ENCODE assay signal across 37 cellular contexts in the genomic region with DNA sequence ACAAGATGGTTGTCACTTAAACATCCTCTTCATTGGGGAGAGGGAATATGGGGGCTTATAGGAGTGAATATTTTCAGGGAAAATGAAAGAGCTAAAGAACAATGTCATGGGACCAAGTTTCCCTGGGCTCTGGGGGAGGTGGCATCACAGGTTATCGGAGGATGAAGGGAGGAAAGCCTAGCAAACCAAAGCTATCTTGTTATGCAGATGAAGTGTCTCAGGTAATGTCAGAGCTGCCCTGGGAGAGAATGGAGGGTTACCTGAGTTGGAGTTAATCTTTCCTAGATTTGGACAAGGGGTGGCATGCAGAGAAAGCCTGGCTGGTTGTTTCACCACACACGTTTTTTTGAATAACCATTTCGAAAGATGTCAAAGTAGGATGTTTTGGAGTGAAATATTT.
"Had no signal": no experiment of that assay in that cellular context is flagged by ENCODE, and none has a peak within 500 bp of the region (broad histone marks: within the 10 kb centered on the region; RNA-seq: fewer than 3 reads in every experiment).

No MANE protein-coding gene starts in this region.

- H3K27ac Mint-ChIP-seq: activated CD4-positive, alpha-beta memory T cell treated with anti-CD3 and anti-CD28 coated beads, Interleukin-2, amount 10 ng/mL, durations not matched to agents 7 days and 5 days; activated CD4-positive, alpha-beta T cell treated with anti-CD3 and anti-CD28 coated beads for 36 hours; activated CD4-positive, alpha-beta T cell treated with anti-CD3 and anti-CD28 coated beads, Interleukin-2, amount 10 ng/mL, durations not matched to agents 7 days and 5 days; activated CD8-positive, alpha-beta memory T cell treated with anti-CD3 and anti-CD28 coated beads, Interleukin-2, amount 10 ng/mL, durations not matched to agents 7 days and 5 days; activated CD8-positive, alpha-beta T cell treated with anti-CD3 and anti-CD28 coated beads, Interleukin-2, amount 10 ng/mL, durations not matched to agents 7 days and 5 days; activated naive CD4-positive, alpha-beta T cell treated with anti-CD3 and anti-CD28 coated beads, Interleukin-2, amount 10 ng/mL, durations not matched to agents 7 days and 5 days; activated naive CD4-positive, alpha-beta T cell treated with anti-CD3 and anti-CD28 coated beads, Interleukin-2, amount 50 U/mL, for 24 hours; activated naive CD8-positive, alpha-beta T cell; activated naive CD8-positive, alpha-beta T cell treated with anti-CD3 and anti-CD28 coated beads, Interleukin-2, amount 10 ng/mL, durations not matched to agents 7 days and 5 days; activated naive CD8-positive, alpha-beta T cell treated with anti-CD3 and anti-CD28 coated beads, Interleukin-2, amount 50 U/mL, for 24 hours; activated T-cell treated with anti-CD3 and anti-CD28 coated beads, Interleukin-2, amount 50 U/mL, for 24 hours; activated T-helper 2 cell treated with anti-CD3 and anti-CD28 coated beads, Interferon-gamma antibody, Interleukin-2, Interleukin-4, amounts not matched to agents 10 μg/mL and 5 μg/mL and 100 μg/mL, durations not matched to agents 14 hours and 24 hours and 36 hours; T-helper 1 cell treated with Interleukin-12 subunit alpha and Interleukin-12 subunit beta and Interleukin-4 antibody, amounts not matched to agents 30 μg/mL and 1 μg/mL, for 36 hours; T-helper 2 cell treated with Interferon-gamma antibody and Interleukin-4, amounts not matched to agents 5 μg/mL and 100 μg/mL, for 36 hours had no signal

- H3K4me1 ChIP-seq: ascending aorta had no signal

- H3K9me3 ChIP-seq: ascending aorta had no signal

- DNase-seq: activated CD4-positive, alpha-beta memory T cell treated with anti-CD3 and anti-CD28 coated beads, Interleukin-2, amount 10 ng/mL, durations not matched to agents 7 days and 5 days; activated CD4-positive, alpha-beta T cell treated with anti-CD3 and anti-CD28 coated beads for 1 hour; activated CD4-positive, alpha-beta T cell treated with anti-CD3 and anti-CD28 coated beads for 36 hours; activated CD4-positive, alpha-beta T cell treated with anti-CD3 and anti-CD28 coated beads for 48 hours; activated CD4-positive, alpha-beta T cell treated with anti-CD3 and anti-CD28 coated beads, Interleukin-2, amount 10 ng/mL, durations not matched to agents 7 days and 5 days; activated CD4-positive, alpha-beta T cell treated with anti-CD3 and anti-CD28 coated beads, Interleukin-2, amount 50 U/mL, for 48 hours; activated CD4-positive, CD25-positive, alpha-beta regulatory T cell; activated CD8-positive, alpha-beta memory T cell treated with anti-CD3 and anti-CD28 coated beads for 24 hours; activated CD8-positive, alpha-beta memory T cell treated with anti-CD3 and anti-CD28 coated beads, Interleukin-2, amount 10 ng/mL, durations not matched to agents 7 days and 5 days; activated CD8-positive, alpha-beta memory T cell treated with anti-CD3 and anti-CD28 coated beads, Interleukin-2, amount 50 U/mL, for 48 hours; activated CD8-positive, alpha-beta T cell treated with anti-CD3 and anti-CD28 coated beads, Interleukin-2, amount 10 ng/mL, durations not matched to agents 7 days and 5 days; activated effector memory CD4-positive, alpha-beta T cell treated with Interleukin-2 at 50 U/mL for 16 hours; activated gamma-delta T cell; activated naive CD4-positive, alpha-beta T cell treated with anti-CD3 and anti-CD28 coated beads, Interleukin-2, amount 10 ng/mL, durations not matched to agents 7 days and 5 days; activated naive CD4-positive, alpha-beta T cell treated with Interleukin-2 at 50 U/mL for 16 hours; activated naive CD8-positive, alpha-beta T cell treated with anti-CD3 and anti-CD28 coated beads, Interleukin-2, amount 10 ng/mL, durations not matched to agents 7 days and 5 days; activated naive CD8-positive, alpha-beta T cell treated with anti-CD3 and anti-CD28 coated beads, Interleukin-2, amount 50 U/mL, for 24 hours; activated T-cell treated with anti-CD3 and anti-CD28 coated beads, Interleukin-2, amount 50 U/mL, for 24 hours; activated T-cell treated with anti-CD3 and anti-CD28 coated beads, Interleukin-2, amount 50 U/mL, for 48 hours; amygdala; anterior cingulate cortex; caudate nucleus; cerebellar nuclear complex; T-helper 1 cell; T-helper 2 cell; T-helper 9 cell had no signal

- H3K27ac ChIP-seq: ascending aorta, cardiac muscle cell, VCaP had no signal

- H3K36me3 ChIP-seq: ascending aorta, cardiac muscle cell had no signal

- H3K4me1 Mint-ChIP-seq: activated CD4-positive, alpha-beta memory T cell treated with anti-CD3 and anti-CD28 coated beads, Interleukin-2, amount 10 ng/mL, durations not matched to agents 7 days and 5 days; activated CD4-positive, alpha-beta T cell treated with anti-CD3 and anti-CD28 coated beads for 36 hours; activated CD4-positive, alpha-beta T cell treated with anti-CD3 and anti-CD28 coated beads, Interleukin-2, amount 10 ng/mL, durations not matched to agents 7 days and 5 days; activated naive CD4-positive, alpha-beta T cell treated with anti-CD3 and anti-CD28 coated beads, Interleukin-2, amount 10 ng/mL, durations not matched to agents 7 days and 5 days; activated naive CD4-positive, alpha-beta T cell treated with anti-CD3 and anti-CD28 coated beads, Interleukin-2, amount 50 U/mL, for 24 hours; activated naive CD8-positive, alpha-beta T cell treated with anti-CD3 and anti-CD28 coated beads, Interleukin-2, amount 50 U/mL, for 24 hours; central memory CD8-positive, alpha-beta T cell had no signal

- H3K4me3 ChIP-seq: ascending aorta, cardiac muscle cell had no signal

- ATAC-seq: activated CD4-positive, alpha-beta T cell treated with anti-CD3 and anti-CD28 coated beads for 36 hours; activated CD4-positive, CD25-positive, alpha-beta regulatory T cell treated with anti-CD3 and anti-CD28 coated beads, Interleukin-2, amount 50 U/mL, for 24 hours; activated CD8-positive, alpha-beta memory T cell treated with anti-CD3 and anti-CD28 coated beads, Interleukin-2, amount 10 ng/mL, durations not matched to agents 7 days and 5 days; activated CD8-positive, alpha-beta T cell treated with anti-CD3 and anti-CD28 coated beads, Interleukin-2, amount 10 ng/mL, durations not matched to agents 7 days and 5 days; activated naive CD8-positive, alpha-beta T cell treated with anti-CD3 and anti-CD28 coated beads, Interleukin-2, amount 50 U/mL, for 24 hours had no signal

- H3K27me3 ChIP-seq: ascending aorta, cardiac muscle cell had no signal

- H3K4me3 Mint-ChIP-seq: activated CD4-positive, alpha-beta memory T cell treated with anti-CD3 and anti-CD28 coated beads, Interleukin-2, amount 10 ng/mL, durations not matched to agents 7 days and 5 days; activated CD4-positive, alpha-beta T cell treated with anti-CD3 and anti-CD28 coated beads for 36 hours; activated CD4-positive, alpha-beta T cell treated with anti-CD3 and anti-CD28 coated beads, Interleukin-2, amount 10 ng/mL, durations not matched to agents 7 days and 5 days; activated CD8-positive, alpha-beta memory T cell treated with anti-CD3 and anti-CD28 coated beads, Interleukin-2, amount 10 ng/mL, durations not matched to agents 7 days and 5 days; activated CD8-positive, alpha-beta T cell treated with anti-CD3 and anti-CD28 coated beads, Interleukin-2, amount 10 ng/mL, durations not matched to agents 7 days and 5 days; activated naive CD4-positive, alpha-beta T cell treated with anti-CD3 and anti-CD28 coated beads, Interleukin-2, amount 10 ng/mL, durations not matched to agents 7 days and 5 days; activated naive CD4-positive, alpha-beta T cell treated with anti-CD3 and anti-CD28 coated beads, Interleukin-2, amount 50 U/mL, for 24 hours; activated naive CD8-positive, alpha-beta T cell; activated naive CD8-positive, alpha-beta T cell treated with anti-CD3 and anti-CD28 coated beads, Interleukin-2, amount 10 ng/mL, durations not matched to agents 7 days and 5 days; activated naive CD8-positive, alpha-beta T cell treated with anti-CD3 and anti-CD28 coated beads, Interleukin-2, amount 50 U/mL, for 24 hours; activated T-cell treated with anti-CD3 and anti-CD28 coated beads, Interleukin-2, amount 50 U/mL, for 24 hours; brain; central memory CD8-positive, alpha-beta T cell; T-helper 1 cell treated with Interleukin-12 subunit alpha and Interleukin-12 subunit beta and Interleukin-4 antibody, amounts not matched to agents 30 μg/mL and 1 μg/mL, for 36 hours; T-helper 2 cell treated with Interferon-gamma antibody and Interleukin-4, amounts not matched to agents 5 μg/mL and 100 μg/mL, for 36 hours had no signal

- H3K36me3 Mint-ChIP-seq: activated CD8-positive, alpha-beta memory T cell treated with anti-CD3 and anti-CD28 coated beads, Interleukin-2, amount 10 ng/mL, durations not matched to agents 7 days and 5 days; activated naive CD4-positive, alpha-beta T cell treated with anti-CD3 and anti-CD28 coated beads, Interleukin-2, amount 10 ng/mL, durations not matched to agents 7 days and 5 days; activated naive CD4-positive, alpha-beta T cell treated with anti-CD3 and anti-CD28 coated beads, Interleukin-2, amount 50 U/mL, for 24 hours; activated naive CD8-positive, alpha-beta T cell; activated naive CD8-positive, alpha-beta T cell treated with anti-CD3 and anti-CD28 coated beads, Interleukin-2, amount 10 ng/mL, durations not matched to agents 7 days and 5 days; brain had no signal

- H3K27me3 Mint-ChIP-seq: activated CD4-positive, alpha-beta memory T cell treated with anti-CD3 and anti-CD28 coated beads, Interleukin-2, amount 10 ng/mL, durations not matched to agents 7 days and 5 days; activated CD8-positive, alpha-beta memory T cell treated with anti-CD3 and anti-CD28 coated beads, Interleukin-2, amount 10 ng/mL, durations not matched to agents 7 days and 5 days; activated naive CD4-positive, alpha-beta T cell treated with anti-CD3 and anti-CD28 coated beads, Interleukin-2, amount 10 ng/mL, durations not matched to agents 7 days and 5 days; activated naive CD8-positive, alpha-beta T cell; activated naive CD8-positive, alpha-beta T cell treated with anti-CD3 and anti-CD28 coated beads, Interleukin-2, amount 10 ng/mL, durations not matched to agents 7 days and 5 days; central memory CD8-positive, alpha-beta T cell had no signal

- H3K9me3 Mint-ChIP-seq: activated CD4-positive, alpha-beta memory T cell treated with anti-CD3 and anti-CD28 coated beads, Interleukin-2, amount 10 ng/mL, durations not matched to agents 7 days and 5 days; activated CD4-positive, alpha-beta T cell treated with anti-CD3 and anti-CD28 coated beads, Interleukin-2, amount 10 ng/mL, durations not matched to agents 7 days and 5 days; activated naive CD4-positive, alpha-beta T cell treated with anti-CD3 and anti-CD28 coated beads, Interleukin-2, amount 10 ng/mL, durations not matched to agents 7 days and 5 days; activated naive CD4-positive, alpha-beta T cell treated with anti-CD3 and anti-CD28 coated beads, Interleukin-2, amount 50 U/mL, for 24 hours; activated naive CD8-positive, alpha-beta T cell treated with anti-CD3 and anti-CD28 coated beads, Interleukin-2, amount 10 ng/mL, durations not matched to agents 7 days and 5 days; activated naive CD8-positive, alpha-beta T cell treated with anti-CD3 and anti-CD28 coated beads, Interleukin-2, amount 50 U/mL, for 24 hours; activated T-cell treated with anti-CD3 and anti-CD28 coated beads, Interleukin-2, amount 50 U/mL, for 24 hours; activated T-helper 2 cell treated with anti-CD3 and anti-CD28 coated beads, Interferon-gamma antibody, Interleukin-2, Interleukin-4, amounts not matched to agents 10 μg/mL and 5 μg/mL and 100 μg/mL, durations not matched to agents 14 hours and 24 hours and 36 hours; brain; T-helper 1 cell treated with Interleukin-12 subunit alpha and Interleukin-12 subunit beta and Interleukin-4 antibody, amounts not matched to agents 30 μg/mL and 1 μg/mL, for 36 hours; T-helper 2 cell treated with Interferon-gamma antibody and Interleukin-4, amounts not matched to agents 5 μg/mL and 100 μg/mL, for 36 hours had no signal
